In genomic region chr1:67646145-67647035, GRCh38 we compare ENCODE assay signal across 8 cellular contexts. TPM values are rescaled to one million over a fixed set of nuclear protein-coding genes. Genes with fewer than 3 reads are reported as not detected.
DNase-seq lines count a peak whose midpoint lies in the region; ATAC-seq and TF ChIP-seq lines count a peak whose summit lies in the region.

No MANE protein-coding gene starts in this region.

- peak; percentile 68 to 90 for ATAC-seq in activated T-cell treated with anti-CD3 and anti-CD28 coated beads, Interleukin-2, amount 50 U/mL, for 72 hours (replicated peaks in 1 of 2)
- ATAC-seq in left ventricle myocardium superior (peak; percentile 79), upper lobe of right lung (no peak), GM19328 (IDR thresholded peaks at IDR 0.05; ENCODE audit: unreplicated experiment) (no peak)

- H3K36me3 ChIP-seq in SJCRH30, result no peaks in the 10 kb centered on the region
- H3K36me3 ChIP-seq in upper lobe of right lung, result no peaks in the 10 kb centered on the region

- no peaks in the 10 kb centered on the region for H3K9me3 Mint-ChIP-seq in activated T-cell treated with anti-CD3 and anti-CD28 coated beads, Interleukin-2, amount 50 U/mL, for 72 hours
- H3K9me3 Mint-ChIP-seq in activated T-cell treated with anti-CD3 and anti-CD28 coated beads, Interleukin-2, amount 50 U/mL, for 24 hours, result no peaks in the 10 kb centered on the region

- H3K4me1 Mint-ChIP-seq in activated T-cell treated with anti-CD3 and anti-CD28 coated beads, Interleukin-2, amount 50 U/mL, for 72 hours (ENCODE audit: low read depth), result no peaks in the 10 kb centered on the region
- no peaks in the 10 kb centered on the region for H3K4me1 Mint-ChIP-seq in activated T-cell treated with anti-CD3 and anti-CD28 coated beads, Interleukin-2, amount 50 U/mL, for 24 hours (ENCODE audit: low read depth)

- no peak overlapping the region for H3K27ac Mint-ChIP-seq in activated T-cell treated with anti-CD3 and anti-CD28 coated beads, Interleukin-2, amount 50 U/mL, for 72 hours
- no peak overlapping the region for H3K27ac Mint-ChIP-seq in activated T-cell treated with anti-CD3 and anti-CD28 coated beads, Interleukin-2, amount 50 U/mL, for 24 hours

- H3K27ac ChIP-seq in SJCRH30 (peak overlapping the region; percentile 95), upper lobe of right lung (peak overlapping the region; percentile 21)

- H3K27me3 Mint-ChIP-seq in activated T-cell treated with anti-CD3 and anti-CD28 coated beads, Interleukin-2, amount 50 U/mL, for 72 hours (ENCODE audit: low read depth), result no peaks in the 10 kb centered on the region
- H3K27me3 Mint-ChIP-seq in activated T-cell treated with anti-CD3 and anti-CD28 coated beads, Interleukin-2, amount 50 U/mL, for 24 hours, result no peaks in the 10 kb centered on the region

- peak in 1 of 2 donors; percentile 16 for DNase-seq in activated T-cell treated with anti-CD3 and anti-CD28 coated beads, Interleukin-2, amount 50 U/mL, for 72 hours
- DNase-seq in activated T-cell treated with anti-CD3 and anti-CD28 coated beads, Interleukin-2, amount 50 U/mL, for 24 hours, result no peak
- DNase-seq in SJCRH30, result peak; percentile 86 to 96
- DNase-seq in left ventricle myocardium superior, result peak; percentile 80
- DNase-seq in upper lobe of right lung, result no peak
- DNase-seq in NCI-H774 (lab: John Stamatoyannopoulos, UW), result no peak
- no peak for DNase-seq in iPS-NIHi11 (ENCODE audit: low spot score)

- no peaks in the 10 kb centered on the region for H3K36me3 Mint-ChIP-seq in activated T-cell treated with anti-CD3 and anti-CD28 coated beads, Interleukin-2, amount 50 U/mL, for 72 hours (ENCODE audit: insufficient read depth in 2 of 2)
- no peaks in the 10 kb centered on the region for H3K36me3 Mint-ChIP-seq in activated T-cell treated with anti-CD3 and anti-CD28 coated beads, Interleukin-2, amount 50 U/mL, for 24 hours (ENCODE audit: low read depth)

- H3K4me3 Mint-ChIP-seq in activated T-cell treated with anti-CD3 and anti-CD28 coated beads, Interleukin-2, amount 50 U/mL, for 72 hours, result no peak overlapping the region
- H3K4me3 Mint-ChIP-seq in activated T-cell treated with anti-CD3 and anti-CD28 coated beads, Interleukin-2, amount 50 U/mL, for 24 hours, result no peak overlapping the region

- peak overlapping the region; percentile 14 for H3K4me3 ChIP-seq in SJCRH30
- no peak overlapping the region for H3K4me3 ChIP-seq in upper lobe of right lung

- intact Hi-C loops in left ventricle myocardium superior (cut with micrococcal nuclease), result no loop called here
- intact Hi-C loops in upper lobe of right lung (cut with DNase I), result no loop called here

- no peak for TF ChIP-seq CTCF in upper lobe of right lung (IDR thresholded peaks at IDR 0.05)

- no peaks in the 10 kb centered on the region for H3K9me3 ChIP-seq in SJCRH30 (replicated peaks)
- no peaks in the 10 kb centered on the region for H3K9me3 ChIP-seq in upper lobe of right lung

- H3K4me1 ChIP-seq in SJCRH30 (peaks cover 67% of the 10 kb centered on the region), upper lobe of right lung (peaks cover 15% of the 10 kb centered on the region)

- no peaks in the 10 kb centered on the region for H3K27me3 ChIP-seq in SJCRH30
- no peaks in the 10 kb centered on the region for H3K27me3 ChIP-seq in upper lobe of right lung

RNA-seq across cellular contexts. Expression of gene GADD45A, which starts 38.6 kb away (rescaled TPM):
- 100 to 1,000 TPM; 113 to 135 TPM for total RNA-seq in activated T-cell treated with anti-CD3 and anti-CD28 coated beads, Interleukin-2, amount 50 U/mL, for 72 hours
- total RNA-seq in SJCRH30 (2014; rRNA removed; shearing (Covaris generic)), result 103 and 126 TPM in 2 replicates
- total RNA-seq in left ventricle myocardium superior (46.6 TPM), upper lobe of right lung (16.4 TPM)

Comparison
In these comparisons a context has a peak if more than half of its experiments do, and no peak if none do; other contexts are left out.
1. ATAC-seq: peak in activated T-cell treated with anti-CD3 and anti-CD28 coated beads, Interleukin-2, amount 50 U/mL, for 72 hours (2 of 2) and left ventricle myocardium superior (single experiment); none in upper lobe of right lung (single experiment) and GM19328 (single experiment).
2. DNase-seq: peak in SJCRH30 (2 of 2) and left ventricle myocardium superior (single experiment); none in activated T-cell treated with anti-CD3 and anti-CD28 coated beads, Interleukin-2, amount 50 U/mL, for 24 hours (single experiment), upper lobe of right lung (single experiment), NCI-H774 (single experiment) and iPS-NIHi11 (single experiment).